22 cellular contexts compared by ENCODE assay signal in the genomic region with DNA sequence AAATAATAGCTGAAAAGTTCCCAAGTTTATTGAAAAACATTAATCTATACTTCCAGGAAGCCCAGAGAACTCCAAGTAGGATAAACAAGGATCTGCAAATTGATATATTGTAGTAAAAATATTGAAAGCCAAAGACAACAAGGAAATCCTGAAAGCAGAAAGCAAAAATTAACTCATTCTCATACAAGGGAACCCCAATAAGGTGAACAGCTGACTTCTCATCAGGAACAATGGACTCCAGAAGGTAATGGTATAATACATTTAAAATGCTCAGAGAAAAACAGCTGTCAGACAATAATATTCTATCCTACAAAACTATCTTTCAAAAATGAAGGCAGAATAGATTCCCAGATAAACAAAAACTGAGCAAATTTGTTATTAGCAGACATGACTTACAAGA.
"Had no signal": no experiment of that assay in that cellular context is flagged by ENCODE, and none has a peak within 500 bp of the region (broad histone marks: within the 10 kb centered on the region; RNA-seq: fewer than 3 reads in every experiment).

No MANE protein-coding gene starts in this region.

- H3K36me3 ChIP-seq: brain microvascular endothelial cell, colonic mucosa, right atrium auricular region, tibial nerve had no signal

- H3K4me1 ChIP-seq: colonic mucosa, right atrium auricular region, tibial nerve had no signal

- H3K36me3 Mint-ChIP-seq: activated naive CD4-positive, alpha-beta T cell treated with anti-CD3 and anti-CD28 coated beads, Interleukin-2, amount 10 ng/mL, durations not matched to agents 7 days and 5 days had no signal

- H3K4me3 Mint-ChIP-seq: activated CD4-positive, alpha-beta T cell treated with anti-CD3 and anti-CD28 coated beads, Interleukin-2, amount 10 ng/mL, durations not matched to agents 24 days and 14 days; activated CD8-positive, alpha-beta T cell treated with anti-CD3 and anti-CD28 coated beads, Interleukin-2, amount 10 ng/mL, durations not matched to agents 7 days and 5 days; activated naive CD4-positive, alpha-beta T cell treated with anti-CD3 and anti-CD28 coated beads, Interleukin-2, amount 10 ng/mL, durations not matched to agents 7 days and 5 days; activated naive CD8-positive, alpha-beta T cell treated with anti-CD3 and anti-CD28 coated beads, Interleukin-2, amount 50 U/mL, for 24 hours; activated T-cell treated with anti-CD3 and anti-CD28 coated beads, Interleukin-2, amount 50 U/mL, for 24 hours; central memory CD8-positive, alpha-beta T cell; endodermal cell; stimulated activated naive CD8-positive, alpha-beta T cell treated with anti-CD3 and anti-CD28 coated beads, Interleukin-15, Interleukin-2, amounts not matched to agents 100 ng/mL and 50 ng/mL, for 24 hours had no signal

- H3K27me3 Mint-ChIP-seq: activated CD4-positive, alpha-beta T cell treated with anti-CD3 and anti-CD28 coated beads, Interleukin-2, amount 10 ng/mL, durations not matched to agents 24 days and 14 days; activated naive CD4-positive, alpha-beta T cell treated with anti-CD3 and anti-CD28 coated beads, Interleukin-2, amount 10 ng/mL, durations not matched to agents 7 days and 5 days; activated naive CD8-positive, alpha-beta T cell treated with anti-CD3 and anti-CD28 coated beads, Interleukin-2, amount 50 U/mL, for 24 hours; activated T-cell treated with anti-CD3 and anti-CD28 coated beads, Interleukin-2, amount 50 U/mL, for 24 hours; central memory CD8-positive, alpha-beta T cell had no signal

- FAIRE-seq: keratinocyte, urothelium cell line had no signal

- H3K27ac Mint-ChIP-seq: activated CD4-positive, alpha-beta T cell treated with anti-CD3 and anti-CD28 coated beads, Interleukin-2, amount 10 ng/mL, durations not matched to agents 24 days and 14 days; activated CD8-positive, alpha-beta T cell treated with anti-CD3 and anti-CD28 coated beads, Interleukin-2, amount 10 ng/mL, durations not matched to agents 7 days and 5 days; activated naive CD4-positive, alpha-beta T cell treated with anti-CD3 and anti-CD28 coated beads, Interleukin-2, amount 10 ng/mL, durations not matched to agents 7 days and 5 days; activated naive CD8-positive, alpha-beta T cell treated with anti-CD3 and anti-CD28 coated beads, Interleukin-2, amount 50 U/mL, for 24 hours; activated T-cell treated with anti-CD3 and anti-CD28 coated beads, Interleukin-2, amount 50 U/mL, for 24 hours; endodermal cell; stimulated activated naive CD8-positive, alpha-beta T cell treated with anti-CD3 and anti-CD28 coated beads, Interleukin-15, Interleukin-2, amounts not matched to agents 100 ng/mL and 50 ng/mL, for 24 hours had no signal

- DNase-seq: activated CD4-positive, alpha-beta T cell treated with anti-CD3 and anti-CD28 coated beads, Interleukin-2, amount 10 ng/mL, durations not matched to agents 24 days and 14 days; activated CD8-positive, alpha-beta T cell treated with anti-CD3 and anti-CD28 coated beads, Interleukin-2, amount 10 ng/mL, durations not matched to agents 7 days and 5 days; activated effector memory CD4-positive, alpha-beta T cell treated with Interleukin-2 at 50 U/mL for 16 hours; activated naive CD4-positive, alpha-beta T cell treated with anti-CD3 and anti-CD28 coated beads, Interleukin-2, amount 10 ng/mL, durations not matched to agents 7 days and 5 days; activated naive CD8-positive, alpha-beta T cell treated with anti-CD3 and anti-CD28 coated beads, Interleukin-2, amount 50 U/mL, for 24 hours; activated T-cell treated with anti-CD3 and anti-CD28 coated beads, Interleukin-2, amount 50 U/mL, for 24 hours; aorta; brain microvascular endothelial cell; colonic mucosa; endodermal cell; foreskin melanocyte; glutamatergic neuron; hippocampal formation; stimulated activated CD4-positive, alpha-beta T cell treated with anti-CD3 and anti-CD28 coated beads, Interleukin-2, amount 100 ng/mL, for 24 hours had no signal

- H3K27ac ChIP-seq: brain microvascular endothelial cell, colonic mucosa, epithelial cell of prostate, right atrium auricular region, tibial nerve had no signal

- H3K4me3 ChIP-seq: colonic mucosa, right atrium auricular region, tibial nerve had no signal

- H3K4me1 Mint-ChIP-seq: activated CD4-positive, alpha-beta T cell treated with anti-CD3 and anti-CD28 coated beads, Interleukin-2, amount 10 ng/mL, durations not matched to agents 24 days and 14 days; activated naive CD4-positive, alpha-beta T cell treated with anti-CD3 and anti-CD28 coated beads, Interleukin-2, amount 10 ng/mL, durations not matched to agents 7 days and 5 days; activated naive CD8-positive, alpha-beta T cell treated with anti-CD3 and anti-CD28 coated beads, Interleukin-2, amount 50 U/mL, for 24 hours; central memory CD8-positive, alpha-beta T cell; endodermal cell had no signal

- H3K27me3 ChIP-seq: brain microvascular endothelial cell, colonic mucosa, right atrium auricular region, tibial nerve had no signal

- H3K9me3 ChIP-seq: colonic mucosa had no signal

- ATAC-seq: activated CD8-positive, alpha-beta T cell treated with anti-CD3 and anti-CD28 coated beads, Interleukin-2, amount 10 ng/mL, durations not matched to agents 7 days and 5 days; activated naive CD8-positive, alpha-beta T cell treated with anti-CD3 and anti-CD28 coated beads, Interleukin-2, amount 50 U/mL, for 24 hours; left lobe of liver had no signal
